Comparison of ENCODE assay signal across 28 cellular contexts in the genomic region with DNA sequence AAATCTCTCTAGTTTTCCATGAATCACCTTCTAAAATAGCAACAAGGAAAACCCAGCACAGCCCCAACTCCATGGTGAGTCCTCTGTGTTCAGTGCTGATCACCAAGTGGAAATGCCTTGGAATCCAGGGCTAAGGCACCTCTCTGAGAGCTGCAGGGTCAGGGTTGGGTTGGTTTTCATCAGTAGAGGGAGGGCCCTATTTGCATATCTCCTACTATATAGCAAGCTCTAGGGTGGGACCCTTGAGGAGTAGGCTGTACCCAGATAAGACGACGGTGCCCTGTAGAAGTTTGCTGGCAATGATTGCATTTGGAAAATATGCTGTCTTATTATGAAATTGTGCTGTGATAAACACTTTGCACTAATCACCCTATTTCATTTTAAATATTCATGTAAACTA.
"Had no signal": no experiment of that assay in that cellular context is flagged by ENCODE, and none has a peak within 500 bp of the region (broad histone marks: within the 10 kb centered on the region; RNA-seq: fewer than 3 reads in every experiment).

No MANE protein-coding gene starts in this region.

- H3K4me1 ChIP-seq: parathyroid adenoma, psoas muscle, testis, transverse colon had no signal

- H3K4me1 Mint-ChIP-seq: activated T-helper 17 cell treated with anti-CD3 and anti-CD28 coated beads, Interleukin-2, amount 50 U/mL, for 72 hours; immature natural killer cell; mesothelial cell of epicardium; neural crest cell had no signal

- DNase-seq: activated CD4-positive, alpha-beta T cell treated with anti-CD3 and anti-CD28 coated beads for 1 hour; activated CD4-positive, alpha-beta T cell treated with anti-CD3 and anti-CD28 coated beads, Interleukin-2, amount 50 U/mL, for 1 hour; activated naive CD4-positive, alpha-beta T cell treated with anti-CD3 and anti-CD28 coated beads, Interleukin-2, amount 50 U/mL, for 16 hours; activated T-cell treated with anti-CD3 and anti-CD28 coated beads, Interleukin-2, amount 50 U/mL, for 4 hours; amniotic stem cell; brain microvascular endothelial cell; dorsolateral prefrontal cortex; erythroblast; hypothalamus; kidney; left colon; mammary epithelial cell; nucleus accumbens; psoas muscle; stimulated activated CD4-positive, alpha-beta T cell treated with anti-CD3 and anti-CD28 coated beads, Interleukin-2, amount 100 ng/mL, for 24 hours; stimulated activated naive CD8-positive, alpha-beta T cell treated with anti-CD3 and anti-CD28 coated beads, Interleukin-15, Interleukin-2, amounts not matched to agents 100 U/mL and 50 U/mL, for 24 hours; T1000; testis; transverse colon had no signal

- H3K4me2 ChIP-seq: smooth muscle cell had no signal

- H3K36me3 Mint-ChIP-seq: immature natural killer cell; mesothelial cell of epicardium; naive thymus-derived CD8-positive, alpha-beta T cell had no signal

- H2AFZ ChIP-seq: parathyroid adenoma had no signal

- H3K27me3 ChIP-seq: brain microvascular endothelial cell, testis had no signal

- H3K4me3 ChIP-seq: coronary artery, dorsolateral prefrontal cortex, psoas muscle, smooth muscle cell, testis, transverse colon had no signal

- H3K9ac ChIP-seq: parathyroid adenoma had no signal

- H3K36me3 ChIP-seq: brain microvascular endothelial cell, transverse colon had no signal

- H3K4me3 Mint-ChIP-seq: activated CD8-positive, alpha-beta T cell treated with anti-CD3 and anti-CD28 coated beads for 36 hours; activated T-cell treated with anti-CD3 and anti-CD28 coated beads, Interleukin-2, amount 50 U/mL, for 4 hours; activated T-helper 17 cell treated with anti-CD3 and anti-CD28 coated beads, Interleukin-2, amount 50 U/mL, for 72 hours; mesothelial cell of epicardium; naive thymus-derived CD8-positive, alpha-beta T cell; neural crest cell had no signal

- H3K9me3 ChIP-seq: psoas muscle, testis, transverse colon had no signal

- H3K79me2 ChIP-seq: parathyroid adenoma had no signal

- H3K9me3 Mint-ChIP-seq: activated T-cell treated with anti-CD3 and anti-CD28 coated beads, Interleukin-2, amount 50 U/mL, for 4 hours had no signal

- H3K27ac Mint-ChIP-seq: activated CD8-positive, alpha-beta T cell treated with anti-CD3 and anti-CD28 coated beads for 36 hours; activated T-helper 17 cell treated with anti-CD3 and anti-CD28 coated beads, Interleukin-2, amount 50 U/mL, for 72 hours; immature natural killer cell; mesothelial cell of epicardium had no signal

- ATAC-seq: activated T-cell treated with anti-CD3 and anti-CD28 coated beads, Interleukin-2, amount 50 U/mL, for 4 hours; activated T-helper 17 cell treated with anti-CD3 and anti-CD28 coated beads, Interleukin-2, amount 50 U/mL, for 72 hours; left colon; psoas muscle; stimulated activated naive CD8-positive, alpha-beta T cell treated with anti-CD3 and anti-CD28 coated beads, Interleukin-15, Interleukin-2, amounts not matched to agents 100 U/mL and 50 U/mL, for 24 hours had no signal

- H3K27ac ChIP-seq: brain microvascular endothelial cell, coronary artery, dorsolateral prefrontal cortex, parathyroid adenoma, psoas muscle, testis, transverse colon had no signal
